ENCODE assay signal across 19 cellular contexts in the genomic region with DNA sequence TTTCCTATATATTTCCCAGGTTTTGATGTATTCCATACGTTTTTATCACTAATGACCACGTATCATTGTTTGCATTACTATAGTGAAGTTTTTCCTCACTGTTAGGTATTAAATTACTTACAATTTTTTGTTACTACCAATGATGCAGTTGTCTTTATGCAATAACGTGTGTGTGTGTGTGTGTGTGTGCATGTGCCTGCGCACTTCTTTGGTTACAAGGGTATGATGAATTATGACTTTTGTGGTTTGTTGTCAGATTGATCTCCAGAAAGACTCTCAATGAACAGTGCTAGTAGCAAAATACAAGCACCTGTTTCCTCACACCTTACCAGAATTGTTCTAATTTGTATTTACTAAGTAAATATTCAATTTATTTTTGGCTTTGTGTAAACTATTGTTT. TPM values are rescaled to one million over a fixed set of nuclear protein-coding genes. Genes with fewer than 3 reads are reported as not detected.
DNase-seq lines count a peak whose midpoint lies in the region; ATAC-seq and TF ChIP-seq lines count a peak whose summit lies in the region.
"Had no signal": no experiment of that assay in that cellular context is flagged by ENCODE, and none has a peak within 500 bp of the region (broad histone marks: within the 10 kb centered on the region; RNA-seq: fewer than 3 reads in every experiment).

No MANE protein-coding gene starts in this region.

- DNase-seq in MV-4-11 (lab: John Stamatoyannopoulos, UW) (peak; percentile 27), dorsolateral prefrontal cortex (no peak), neural progenitor cell (ENCODE audit: low spot score) (no peak), osteoblast (ENCODE audit: insufficient read length, low spot score, missing footprints) (no peak), brain microvascular endothelial cell (no peak)
- DNase-seq: activated CD4-positive, alpha-beta memory T cell treated with anti-CD3 and anti-CD28 coated beads, Interleukin-2, amount 10 ng/mL, durations not matched to agents 7 days and 5 days; activated effector memory CD4-positive, alpha-beta T cell treated with anti-CD3 and anti-CD28 coated beads, Interleukin-2, amount 50 U/mL, for 16 hours; activated naive CD8-positive, alpha-beta T cell treated with anti-CD3 and anti-CD28 coated beads, Interleukin-2, amount 50 U/mL, for 24 hours; CD4-positive, alpha-beta T cell; head of caudate nucleus; Kasumi-1; left lung; natural killer cell; NCI-H446 treated with DMSO at 0.1 percent for 48 hours; stimulated activated CD4-positive, alpha-beta T cell treated with anti-CD3 and anti-CD28 coated beads, Interleukin-1b, Interleukin-23, amount 100 ng/mL, for 48 hours; T1000 had no signal

- peaks cover 28% of the 10 kb centered on the region for H3F3A ChIP-seq in neural progenitor cell (ENCODE audit: low read depth)

- no peak overlapping the region for H3K9ac ChIP-seq in neural progenitor cell

- H3K4me3 Mint-ChIP-seq in neural progenitor cell = peak overlapping the region; percentile 93
- H3K4me3 Mint-ChIP-seq: activated CD4-positive, alpha-beta memory T cell treated with anti-CD3 and anti-CD28 coated beads, Interleukin-2, amount 10 ng/mL, durations not matched to agents 7 days and 5 days; activated naive CD8-positive, alpha-beta T cell treated with anti-CD3 and anti-CD28 coated beads, Interleukin-2, amount 50 U/mL, for 24 hours; CD4-positive, alpha-beta T cell; natural killer cell; stimulated activated effector memory CD8-positive, alpha-beta T cell treated with anti-CD3 and anti-CD28 coated beads, Interleukin-12 subunit alpha, Interleukin-12 subunit beta, amount 100 ng/mL, for 72 hours had no signal

- no peak for TF ChIP-seq CTCF in HEK293 (tag by site-specific recombination; IDR thresholded peaks at IDR 0.05)
- TF ChIP-seq CTCF in dorsolateral prefrontal cortex (IDR thresholded peaks at IDR 0.05 in 54 of 56, conservative IDR thresholded peaks at IDR 0.05 in 2 of 56; ENCODE audit: low read depth in 1 of 56, partially characterized antibody in 56 of 56) = no peak
- TF ChIP-seq CTCF in neural progenitor cell (IDR thresholded peaks at IDR 0.05) = no peak
- TF ChIP-seq CTCF in osteoblast (IDR thresholded peaks at IDR 0.05; ENCODE audit: extremely low read depth, low read depth, low read length) = no peak
- no peak for TF ChIP-seq CTCF in brain microvascular endothelial cell (IDR thresholded peaks at IDR 0.05; ENCODE audit: low read depth, low read length, missing control alignments)

- intact Hi-C loops in dorsolateral prefrontal cortex (cut with DNase I) = no loop called here

- H3K4me1 ChIP-seq in HEK293 (ENCODE audit: control insufficient read depth, insufficient read depth, low read length) = 0 out of 2 replicates have a peak, but pooled peaks cover 2% of the 10 kb centered on the region
- peaks cover 4% of the 10 kb centered on the region for H3K4me1 ChIP-seq in neural progenitor cell
- H3K4me1 ChIP-seq in osteoblast (ENCODE audit: insufficient read depth, low read length) = no peaks in the 10 kb centered on the region
- H3K4me1 ChIP-seq: left lung had no signal

- H3K9me3 ChIP-seq in HEK293 (ENCODE audit: control insufficient read depth, insufficient read depth, low read depth, low read length) (no peaks in the 10 kb centered on the region), neural progenitor cell (ENCODE audit: low read depth) (no peaks in the 10 kb centered on the region), osteoblast (ENCODE audit: low read depth, low read length) (no peaks in the 10 kb centered on the region)
- H3K9me3 ChIP-seq: left lung had no signal

- H3K4me3 ChIP-seq in HEK293 (ENCODE audit: low read depth, low read length) (no peak overlapping the region), dorsolateral prefrontal cortex (peak overlapping the region in 49 of 59 donors; percentile 2 to 69 (median 50)), neural progenitor cell (peak overlapping the region; percentile 63), osteoblast (ENCODE audit: insufficient read depth, low read length) (no peak overlapping the region), brain microvascular endothelial cell (ENCODE audit: low read depth, low read length) (no peak overlapping the region)
- H3K4me3 ChIP-seq: left lung had no signal

- peaks cover 2% of the 10 kb centered on the region for H3K9me3 Mint-ChIP-seq in neural progenitor cell
- H3K9me3 Mint-ChIP-seq: activated CD4-positive, alpha-beta memory T cell treated with anti-CD3 and anti-CD28 coated beads, Interleukin-2, amount 10 ng/mL, durations not matched to agents 7 days and 5 days; activated naive CD8-positive, alpha-beta T cell treated with anti-CD3 and anti-CD28 coated beads, Interleukin-2, amount 50 U/mL, for 24 hours; CD4-positive, alpha-beta T cell; natural killer cell; stimulated activated effector memory CD8-positive, alpha-beta T cell treated with anti-CD3 and anti-CD28 coated beads, Interleukin-12 subunit alpha, Interleukin-12 subunit beta, amount 100 ng/mL, for 72 hours had no signal

- no peaks in the 10 kb centered on the region for H3K27me3 Mint-ChIP-seq in neural progenitor cell (ENCODE audit: insufficient read depth, low read depth)
- H3K27me3 Mint-ChIP-seq: activated CD4-positive, alpha-beta memory T cell treated with anti-CD3 and anti-CD28 coated beads, Interleukin-2, amount 10 ng/mL, durations not matched to agents 7 days and 5 days; activated naive CD8-positive, alpha-beta T cell treated with anti-CD3 and anti-CD28 coated beads, Interleukin-2, amount 50 U/mL, for 24 hours; CD4-positive, alpha-beta T cell had no signal

- peaks cover 19% of the 10 kb centered on the region for H3K36me3 Mint-ChIP-seq in neural progenitor cell

- ATAC-seq in SK-N-SH treated with all-trans-retinoic acid at 6 μM for 48 hours = no peak
- ATAC-seq: activated naive CD8-positive, alpha-beta T cell treated with anti-CD3 and anti-CD28 coated beads, Interleukin-2, amount 50 U/mL, for 24 hours; left lung; natural killer cell; stimulated activated effector memory CD8-positive, alpha-beta T cell treated with anti-CD3 and anti-CD28 coated beads, Interleukin-12 subunit alpha, Interleukin-12 subunit beta, amount 100 ng/mL, for 72 hours had no signal

- CTCF ChIA-PET in HEK293 (lab: Yijun Ruan, JAX) = interaction anchor here (1.3 kb wide), 1 partner anchor 11 kb away, joined by 5 read pairs; no protein-coding TSS in a partner anchor

- H3K4me1 Mint-ChIP-seq in neural progenitor cell = peaks cover 19% of the 10 kb centered on the region
- H3K4me1 Mint-ChIP-seq: activated CD4-positive, alpha-beta memory T cell treated with anti-CD3 and anti-CD28 coated beads, Interleukin-2, amount 10 ng/mL, durations not matched to agents 7 days and 5 days; activated naive CD8-positive, alpha-beta T cell treated with anti-CD3 and anti-CD28 coated beads, Interleukin-2, amount 50 U/mL, for 24 hours had no signal

- no peak overlapping the region for H3K27ac Mint-ChIP-seq in neural progenitor cell
- H3K27ac Mint-ChIP-seq: activated CD4-positive, alpha-beta memory T cell treated with anti-CD3 and anti-CD28 coated beads, Interleukin-2, amount 10 ng/mL, durations not matched to agents 7 days and 5 days; activated naive CD8-positive, alpha-beta T cell treated with anti-CD3 and anti-CD28 coated beads, Interleukin-2, amount 50 U/mL, for 24 hours; CD4-positive, alpha-beta T cell; natural killer cell; stimulated activated effector memory CD8-positive, alpha-beta T cell treated with anti-CD3 and anti-CD28 coated beads, Interleukin-12 subunit alpha, Interleukin-12 subunit beta, amount 100 ng/mL, for 72 hours had no signal

- POLR2A ChIA-PET in HEK293 (lab: Yijun Ruan, JAX) = no interaction called here

- H3K27me3 ChIP-seq in dorsolateral prefrontal cortex = no peaks in the 10 kb centered on the region
- no peaks in the 10 kb centered on the region for H3K27me3 ChIP-seq in neural progenitor cell
- H3K27me3 ChIP-seq in osteoblast (ENCODE audit: insufficient read depth, low read length) = no peaks in the 10 kb centered on the region
- H3K27me3 ChIP-seq in brain microvascular endothelial cell (replicated peaks) = no peaks in the 10 kb centered on the region
- H3K27me3 ChIP-seq: left lung had no signal

- in situ Hi-C loops in brain microvascular endothelial cell (cut with HindIII; ENCODE audit: low pct_ligation_motif_present, low sequenced_read_pairs) = no loop called here

- peaks cover 40% of the 10 kb centered on the region for H3K79me2 ChIP-seq in neural progenitor cell (ENCODE audit: low read depth)
- no peaks in the 10 kb centered on the region for H3K79me2 ChIP-seq in osteoblast (ENCODE audit: insufficient read depth, low read length)

- no peak overlapping the region for H2AFZ ChIP-seq in neural progenitor cell (replicated peaks)
- no peak overlapping the region for H2AFZ ChIP-seq in osteoblast (ENCODE audit: low read length)

- H3K36me3 ChIP-seq in HEK293 (ENCODE audit: control insufficient read depth in 2 of 2, insufficient read depth in 1 of 2, low read length in 2 of 2) = peaks cover 0 to 24% of the 10 kb centered on the region in 2 experiments; a peak in 1 of 3 replicates
- H3K36me3 ChIP-seq in neural progenitor cell = no peaks in the 10 kb centered on the region
- H3K36me3 ChIP-seq in osteoblast (ENCODE audit: insufficient read depth, low read length) = no peaks in the 10 kb centered on the region
- H3K36me3 ChIP-seq in brain microvascular endothelial cell (replicated peaks) = peaks cover 6% of the 10 kb centered on the region

- H4K20me1 ChIP-seq in neural progenitor cell (ENCODE audit: low read depth) (peaks cover 5% of the 10 kb centered on the region), osteoblast (ENCODE audit: insufficient read depth, low read length) (no peaks in the 10 kb centered on the region)

- H3K4me2 ChIP-seq in neural progenitor cell (peak overlapping the region; percentile 86), osteoblast (ENCODE audit: insufficient read depth, low read length) (no peak overlapping the region)

- H3K27ac ChIP-seq in HEK293 (ENCODE audit: extremely low read depth, low read depth, low read length) (no peak overlapping the region), dorsolateral prefrontal cortex (no peak overlapping the region), neural progenitor cell (no peak overlapping the region), osteoblast (ENCODE audit: low read depth, low read length) (no peak overlapping the region), brain microvascular endothelial cell (no peak overlapping the region)
- H3K27ac ChIP-seq: left lung had no signal

TF ChIP-seq in HEK293, 187 proteins besides CTCF, POLR2A, EP300 and RAD21 (continues in another document):
- no peak for TF ChIP-seq ZSCAN30 (tag by site-specific recombination; IDR thresholded peaks at IDR 0.05)

TF ChIP-seq in SK-N-SH treated with all-trans-retinoic acid at 6 μM for 48 hours, 23 proteins besides CTCF, POLR2A, EP300 and RAD21:
- TF ChIP-seq BACH2 (CRISPR knock-in tag; IDR thresholded peaks at IDR 0.05; ENCODE audit: borderline replicate concordance) (no peak), ZFP3 (CRISPR knock-in tag; IDR thresholded peaks at IDR 0.05) (no peak), PPARA (CRISPR knock-in tag; IDR thresholded peaks at IDR 0.05; ENCODE audit: borderline replicate concordance) (no peak)

RNA-seq across cellular contexts. Expression of a gene that starts 51.5 kb away (rescaled TPM):
- total RNA-seq in dorsolateral prefrontal cortex (10 to 100 TPM; 16.7 to 31.5 (median 23.3) TPM), neural progenitor cell (ENCODE audit: low replicate concordance) (63.4 and 86.3 TPM in 2 replicates), osteoblast (47.7 and 48.1 TPM in 2 replicates)

Comparison
In these comparisons a context has a peak if more than half of its experiments do, and no peak if none do; other contexts are left out.
1. H3K4me3 ChIP-seq: peak in dorsolateral prefrontal cortex (49 of 59) and neural progenitor cell (single experiment); none in HEK293 (single experiment), osteoblast (single experiment) and brain microvascular endothelial cell (single experiment).